In genomic region chr2:241482126-241482525, GRCh38 we compare ENCODE assay signal across 2 cellular contexts.
TF ChIP-seq lines count a peak whose summit lies in the region.

No MANE protein-coding gene starts in this region.

TF ChIP-seq in GM23338, 12 proteins besides CTCF, POLR2A, EP300 and RAD21:
- TF ChIP-seq ZNF462 (CRISPR knock-in tag; IDR thresholded peaks at IDR 0.05) (no peak), ZNF331 (CRISPR knock-in tag; IDR thresholded peaks at IDR 0.05; ENCODE audit: low read depth) (no peak), CREB1 (CRISPR knock-in tag; IDR thresholded peaks at IDR 0.05; ENCODE audit: low read depth) (no peak), EZH2 (IDR thresholded peaks at IDR 0.05; ENCODE audit: low read depth, unreplicated experiment) (no peak), REST (IDR thresholded peaks at IDR 0.05; ENCODE audit: unreplicated experiment) (no peak), NANOG (IDR thresholded peaks at IDR 0.05; ENCODE audit: borderline replicate concordance) (no peak), ZNF114 (CRISPR knock-in tag; IDR thresholded peaks at IDR 0.05) (no peak), JUNB (IDR thresholded peaks at IDR 0.05; ENCODE audit: unreplicated experiment) (no peak), POLR2AphosphoS5 (IDR thresholded peaks at IDR 0.05; ENCODE audit: low read depth) (no peak)

TF ChIP-seq in WTC11, 78 proteins besides CTCF, POLR2A, EP300 and RAD21 (continued from another document):
- TF ChIP-seq NR1H2 (CRISPR knock-in tag; IDR thresholded peaks at IDR 0.05) (no peak), GABPB1 (CRISPR knock-in tag; IDR thresholded peaks at IDR 0.05) (no peak), ESRRA (CRISPR knock-in tag; IDR thresholded peaks at IDR 0.05; ENCODE audit: borderline replicate concordance) (no peak), SOX15 (CRISPR knock-in tag; IDR thresholded peaks at IDR 0.05) (no peak), ZBTB43 (CRISPR knock-in tag; IDR thresholded peaks at IDR 0.05) (no peak), ZNF232 (CRISPR knock-in tag; IDR thresholded peaks at IDR 0.05) (no peak), SP1 (CRISPR knock-in tag; conservative IDR thresholded peaks at IDR 0.05) (no peak), KAT7 (CRISPR knock-in tag; IDR thresholded peaks at IDR 0.05; ENCODE audit: borderline replicate concordance) (no peak), TCF7 (CRISPR knock-in tag; IDR thresholded peaks at IDR 0.05; ENCODE audit: low read depth) (no peak), ZNF416 (CRISPR knock-in tag; IDR thresholded peaks at IDR 0.05) (no peak), ZNF512 (CRISPR knock-in tag; IDR thresholded peaks at IDR 0.05; ENCODE audit: borderline replicate concordance) (no peak), TEAD1 (CRISPR knock-in tag; IDR thresholded peaks at IDR 0.05) (no peak), ZNF317 (CRISPR knock-in tag; IDR thresholded peaks at IDR 0.05; ENCODE audit: borderline replicate concordance, low read depth) (no peak)
TF ChIP-seq in WTC11: peak in this region for 0.
